1 cellular context compared by ENCODE assay signal in genomic region chr18:6363216-6363615, GRCh38.
TF ChIP-seq lines count a peak whose summit lies in the region.

No MANE protein-coding gene starts in this region.

TF ChIP-seq in A549, 52 proteins besides CTCF, POLR2A, EP300 and RAD21 (continued from another document):
- TF ChIP-seq, protein P1, sequence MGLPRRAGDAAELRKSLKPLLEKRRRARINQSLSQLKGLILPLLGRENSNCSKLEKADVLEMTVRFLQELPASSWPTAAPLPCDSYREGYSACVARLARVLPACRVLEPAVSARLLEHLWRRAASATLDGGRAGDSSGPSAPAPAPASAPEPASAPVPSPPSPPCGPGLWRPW (IDR thresholded peaks at IDR 0.05), result no peak
- TF ChIP-seq PHF8 (IDR thresholded peaks at IDR 0.05; ENCODE audit: borderline replicate concordance, low read depth), result no peak
- no peak for TF ChIP-seq ZFP36 (IDR thresholded peaks at IDR 0.05; ENCODE audit: borderline replicate concordance, partially characterized antibody)
- TF ChIP-seq, protein P2, sequence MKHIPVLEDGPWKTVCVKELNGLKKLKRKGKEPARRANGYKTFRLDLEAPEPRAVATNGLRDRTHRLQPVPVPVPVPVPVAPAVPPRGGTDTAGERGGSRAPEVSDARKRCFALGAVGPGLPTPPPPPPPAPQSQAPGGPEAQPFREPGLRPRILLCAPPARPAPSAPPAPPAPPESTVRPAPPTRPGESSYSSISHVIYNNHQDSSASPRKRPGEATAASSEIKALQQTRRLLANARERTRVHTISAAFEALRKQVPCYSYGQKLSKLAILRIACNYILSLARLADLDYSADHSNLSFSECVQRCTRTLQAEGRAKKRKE (CRISPR knock-in tag; IDR thresholded peaks at IDR 0.05; ENCODE audit: low read depth), result no peak
- TF ChIP-seq TFCP2L1 (CRISPR knock-in tag; IDR thresholded peaks at IDR 0.05), result no peak
- TF ChIP-seq HOXB13 (CRISPR knock-in tag; IDR thresholded peaks at IDR 0.05; ENCODE audit: low read depth), result no peak
- TF ChIP-seq, protein P3, sequence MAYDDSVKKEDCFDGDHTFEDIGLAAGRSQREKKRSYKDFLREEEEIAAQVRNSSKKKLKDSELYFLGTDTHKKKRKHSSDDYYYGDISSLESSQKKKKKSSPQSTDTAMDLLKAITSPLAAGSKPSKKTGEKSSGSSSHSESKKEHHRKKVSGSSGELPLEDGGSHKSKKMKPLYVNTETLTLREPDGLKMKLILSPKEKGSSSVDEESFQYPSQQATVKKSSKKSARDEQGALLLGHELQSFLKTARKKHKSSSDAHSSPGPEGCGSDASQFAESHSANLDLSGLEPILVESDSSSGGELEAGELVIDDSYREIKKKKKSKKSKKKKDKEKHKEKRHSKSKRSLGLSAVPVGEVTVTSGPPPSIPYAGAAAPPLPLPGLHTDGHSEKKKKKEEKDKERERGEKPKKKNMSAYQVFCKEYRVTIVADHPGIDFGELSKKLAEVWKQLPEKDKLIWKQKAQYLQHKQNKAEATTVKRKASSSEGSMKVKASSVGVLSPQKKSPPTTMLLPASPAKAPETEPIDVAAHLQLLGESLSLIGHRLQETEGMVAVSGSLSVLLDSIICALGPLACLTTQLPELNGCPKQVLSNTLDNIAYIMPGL (CRISPR knock-in tag; IDR thresholded peaks at IDR 0.05; ENCODE audit: borderline replicate concordance), result no peak
- TF ChIP-seq, protein P4, sequence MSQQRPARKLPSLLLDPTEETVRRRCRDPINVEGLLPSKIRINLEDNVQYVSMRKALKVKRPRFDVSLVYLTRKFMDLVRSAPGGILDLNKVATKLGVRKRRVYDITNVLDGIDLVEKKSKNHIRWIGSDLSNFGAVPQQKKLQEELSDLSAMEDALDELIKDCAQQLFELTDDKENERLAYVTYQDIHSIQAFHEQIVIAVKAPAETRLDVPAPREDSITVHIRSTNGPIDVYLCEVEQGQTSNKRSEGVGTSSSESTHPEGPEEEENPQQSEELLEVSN (IDR thresholded peaks at IDR 0.05; ENCODE audit: borderline replicate concordance, low read depth), result no peak
